ENCODE assay signal across 1 cellular context in genomic region chr12:63859880-63860279, GRCh38. TPM values are rescaled to one million over a fixed set of nuclear protein-coding genes. Genes with fewer than 3 reads are reported as not detected.
"Had no signal": no experiment of that assay in that cellular context is flagged by ENCODE, and none has a peak within 500 bp of the region (broad histone marks: within the 10 kb centered on the region; RNA-seq: fewer than 3 reads in every experiment).

No MANE protein-coding gene starts in this region.

RNA-seq across cellular contexts. Expression of gene SRGAP1, which starts 15.4 kb away (rescaled TPM):
- polyA plus RNA-seq: IgD-negative memory B cell had no signal
